ENCODE assay signal across 12 cellular contexts in genomic region chr17:32281011-32281451, GRCh38. TPM values are rescaled to one million over a fixed set of nuclear protein-coding genes. Genes with fewer than 3 reads are reported as not detected.
DNase-seq lines count a peak whose midpoint lies in the region; ATAC-seq lines count a peak whose summit lies in the region.
"Had no signal": no experiment of that assay in that cellular context is flagged by ENCODE, and none has a peak within 500 bp of the region (broad histone marks: within the 10 kb centered on the region; RNA-seq: fewer than 3 reads in every experiment).

No MANE protein-coding gene starts in this region.

- ATAC-seq in esophagus mucosa: peak; percentile 39
- ATAC-seq in sciatic nerve: peak; percentile 29
- ATAC-seq in HG03159 (IDR thresholded peaks at IDR 0.05; ENCODE audit: unreplicated experiment): no peak
- ATAC-seq: stimulated activated effector memory CD8-positive, alpha-beta T cell treated with anti-CD3 and anti-CD28 coated beads, Interleukin-12 subunit alpha, Interleukin-12 subunit beta, amount 100 ng/mL, for 72 hours had no signal

- intact Hi-C loops in sciatic nerve (cut with DNase I): no loop called here

- peak; percentile 68 for DNase-seq in NCI-H82 (lab: John Stamatoyannopoulos, UW)
- DNase-seq in NCI-H82 treated with DMSO at 0.1 percent for 48 hours (lab: John Stamatoyannopoulos, UW; ENCODE audit: unreplicated experiment): no peak
- peak; percentile 65 for DNase-seq in NCI-H2196 (lab: John Stamatoyannopoulos, UW; ENCODE audit: unreplicated experiment)
- DNase-seq in sciatic nerve (ENCODE audit: low spot score): peak; percentile 66
- no peak for DNase-seq in activated gamma-delta T cell treated with Interleukin-2 at 50 U/mL for 16 hours
- no peak for DNase-seq in epidermal melanocyte (ENCODE audit: insufficient read length, low spot score)
- DNase-seq: HCEC 1CT; NCI-H446 treated with DMSO at 0.1 percent for 48 hours; stimulated activated CD4-positive, alpha-beta T cell treated with anti-CD3 and anti-CD28 coated beads, Interleukin-2, amount 100 ng/mL, for 24 hours had no signal

RNA-seq across cellular contexts. Expression of gene RHBDL3, which starts 15.4 kb away (rescaled TPM):
- total RNA-seq in esophagus mucosa (0.08 TPM), sciatic nerve (1.1 TPM)

Comparison
In these comparisons a context has a peak if more than half of its experiments do, and no peak if none do; other contexts are left out.
1. DNase-seq: peak in NCI-H82 (single experiment), NCI-H2196 (single experiment) and sciatic nerve (single experiment); none in NCI-H82 treated with DMSO at 0.1 percent for 48 hours (single experiment), activated gamma-delta T cell treated with Interleukin-2 at 50 U/mL for 16 hours (single experiment) and epidermal melanocyte (single experiment).